Comparison of ENCODE assay signal across 9 cellular contexts in genomic region chr17:42797067-42798007, GRCh38. TPM values are rescaled to one million over a fixed set of nuclear protein-coding genes. Genes with fewer than 3 reads are reported as not detected.
A peak's percentile ranks its signal among the peaks of the same experiment; 100 is the strongest.
DNase-seq lines count a peak whose midpoint lies in the region; ATAC-seq and TF ChIP-seq lines count a peak whose summit lies in the region.
"Had no signal": no experiment of that assay in that cellular context is flagged by ENCODE, and none has a peak within 500 bp of the region (broad histone marks: within the 10 kb centered on the region; RNA-seq: fewer than 3 reads in every experiment).

No MANE protein-coding gene starts in this region.

- H3K9me2 ChIP-seq in SK-N-SH = no peaks in the 10 kb centered on the region

- H4K20me1 ChIP-seq in SK-N-SH (ENCODE audit: insufficient read depth) = no peaks in the 10 kb centered on the region

- TF ChIP-seq CTCF in SK-N-SH (IDR thresholded peaks at IDR 0.05) = no peak

- H3K36me3 ChIP-seq in SK-N-SH (replicated peaks in 1 of 2; ENCODE audit: control insufficient read depth in 1 of 2, insufficient read depth in 2 of 2, low read length in 1 of 2) = no peaks in the 10 kb centered on the region

- peak overlapping the region; percentile 93 to 94 for H3K4me3 ChIP-seq in SK-N-SH (ENCODE audit: low read depth in 2 of 2, low read length in 1 of 2)
- peak overlapping the region; percentile 98 for H3K4me3 ChIP-seq in iPS-18c (ENCODE audit: insufficient read depth, low read depth, low read length)

- H3K9ac ChIP-seq in SK-N-SH = peak overlapping the region; percentile 84; the same call in 1 of the 2 replicates

- POLR2A ChIA-PET in SK-N-SH (lab: Yijun Ruan, JAX) = interaction anchor here (1.1 kb wide), 1 partner anchor 27 kb away, joined by 4 read pairs; the partner anchor contains the start of gene BECN1

- peaks cover 8% of the 10 kb centered on the region for H3F3A ChIP-seq in SK-N-SH (replicated peaks; ENCODE audit: insufficient read depth)

- H3K9me3 ChIP-seq in SK-N-SH (no peaks in the 10 kb centered on the region), iPS-18c (ENCODE audit: control insufficient read depth, insufficient read depth, low read length) (no peaks in the 10 kb centered on the region)

- 88% methylated on average over 10 of the region's 10 CpGs for WGBS in SK-N-SH (ENCODE audit: low lambda C conversion rate)

- intact Hi-C loops in activated T-helper 1 cell treated with anti-CD3 and anti-CD28 coated beads, Interleukin-12 subunit alpha, Interleukin-12 subunit beta, Interleukin-2, Interleukin-4 antibody, amounts not matched to agents 30 ng/mL and 10 ng/mL and 1 ng/mL, durations not matched to agents 14 hours and 24 hours and 36 hours (cut with micrococcal nuclease) = loop anchor here (1.0 kb wide), 3 partner anchors 24 to 76 kb away; partner anchors contain the start of genes BECN1 and VPS25

- H3K9me3 Mint-ChIP-seq in activated T-helper 1 cell treated with anti-CD3 and anti-CD28 coated beads, Interleukin-12 subunit alpha, Interleukin-12 subunit beta, Interleukin-2, Interleukin-4 antibody, amounts not matched to agents 30 ng/mL and 10 ng/mL and 1 ng/mL, durations not matched to agents 14 hours and 24 hours and 36 hours = no peaks in the 10 kb centered on the region
- H3K9me3 Mint-ChIP-seq in stimulated activated naive B cell treated with anti-CD40 and anti-IgM and Interleukin-4, amounts not matched to agents 10 μg/mL and 1 μg/mL and 100 μg/mL, for 72 hours = peaks cover 2 to 4% of the 10 kb centered on the region in 2 donors

- no peak for ATAC-seq in SK-N-SH treated with all-trans-retinoic acid at 6 μM for 48 hours
- ATAC-seq in stimulated activated naive B cell treated with anti-CD40 and anti-IgM and Interleukin-4, amounts not matched to agents 10 μg/mL and 1 μg/mL and 100 μg/mL, for 72 hours (replicated peaks) = no peak

- H3K27ac ChIP-seq in SK-N-SH (ENCODE audit: low read depth in 2 of 2, low read length in 1 of 2) = 0 out of 4 replicates have a peak overlapping the region, but pooled peaks of 1 of the 2 experiments have one; percentile 36

- peak overlapping the region; percentile 90 for H3K4me3 Mint-ChIP-seq in activated T-helper 1 cell treated with anti-CD3 and anti-CD28 coated beads, Interleukin-12 subunit alpha, Interleukin-12 subunit beta, Interleukin-2, Interleukin-4 antibody, amounts not matched to agents 30 ng/mL and 10 ng/mL and 1 ng/mL, durations not matched to agents 14 hours and 24 hours and 36 hours
- H3K4me3 Mint-ChIP-seq in stimulated activated naive B cell treated with anti-CD40 and anti-IgM and Interleukin-4, amounts not matched to agents 10 μg/mL and 1 μg/mL and 100 μg/mL, for 72 hours = peak overlapping the region; percentile 90 to 94

- H3K4me1 ChIP-seq in SK-N-SH (ENCODE audit: control insufficient read depth in 1 of 2, insufficient read depth in 2 of 2, low read depth in 1 of 2, low read length in 1 of 2) = peaks cover 7 to 15% of the 10 kb centered on the region in 2 experiments; a peak in 1 of 4 replicates

- H3K4me1 Mint-ChIP-seq in activated T-helper 1 cell treated with anti-CD3 and anti-CD28 coated beads, Interleukin-12 subunit alpha, Interleukin-12 subunit beta, Interleukin-2, Interleukin-4 antibody, amounts not matched to agents 30 ng/mL and 10 ng/mL and 1 ng/mL, durations not matched to agents 14 hours and 24 hours and 36 hours (ENCODE audit: low read depth) = peaks cover 19% of the 10 kb centered on the region
- H3K4me1 Mint-ChIP-seq in stimulated activated naive B cell treated with anti-CD40 and anti-IgM and Interleukin-4, amounts not matched to agents 10 μg/mL and 1 μg/mL and 100 μg/mL, for 72 hours = peaks cover 24 to 36% of the 10 kb centered on the region in 2 donors

- peaks cover 18% of the 10 kb centered on the region; the same call in 1 of the 2 replicates for H3K79me2 ChIP-seq in SK-N-SH (ENCODE audit: insufficient read depth)

- peaks cover 3% of the 10 kb centered on the region for H3K36me3 Mint-ChIP-seq in activated T-helper 1 cell treated with anti-CD3 and anti-CD28 coated beads, Interleukin-12 subunit alpha, Interleukin-12 subunit beta, Interleukin-2, Interleukin-4 antibody, amounts not matched to agents 30 ng/mL and 10 ng/mL and 1 ng/mL, durations not matched to agents 14 hours and 24 hours and 36 hours (ENCODE audit: low read depth)
- peaks cover 21 to 29% of the 10 kb centered on the region in 2 donors for H3K36me3 Mint-ChIP-seq in stimulated activated naive B cell treated with anti-CD40 and anti-IgM and Interleukin-4, amounts not matched to agents 10 μg/mL and 1 μg/mL and 100 μg/mL, for 72 hours

- no peak overlapping the region for H2AFZ ChIP-seq in SK-N-SH (ENCODE audit: low read depth)

- H3K27me3 ChIP-seq in SK-N-SH (ENCODE audit: insufficient read depth) = no peaks in the 10 kb centered on the region

- DNase-seq in SK-N-SH = no peak
- DNase-seq in activated T-helper 1 cell treated with anti-CD3 and anti-CD28 coated beads, Interleukin-12 subunit alpha, Interleukin-12 subunit beta, Interleukin-2, Interleukin-4 antibody, amounts not matched to agents 30 ng/mL and 10 ng/mL and 1 ng/mL, durations not matched to agents 14 hours and 24 hours and 36 hours (ENCODE audit: low spot score) = no peak
- DNase-seq in stimulated activated naive B cell treated with anti-CD40 and anti-IgM and Interleukin-4, amounts not matched to agents 10 μg/mL and 1 μg/mL and 100 μg/mL, for 72 hours = no peak
- no peak for DNase-seq in dedifferentiated amniotic fluid mesenchymal stem cell (ENCODE audit: extremely low spot score)
- DNase-seq in AG20443 (ENCODE audit: low spot score) = no peak
- DNase-seq in NCI-H2107 (lab: John Stamatoyannopoulos, UW) = no peak
- DNase-seq: NCI-H1048 had no signal

- TF ChIP-seq EP300 in SK-N-SH (IDR thresholded peaks at IDR 0.05; ENCODE audit: borderline replicate concordance in 1 of 2, low read depth in 1 of 2, low read length in 1 of 2) = no peak

- H3K27me3 Mint-ChIP-seq in activated T-helper 1 cell treated with anti-CD3 and anti-CD28 coated beads, Interleukin-12 subunit alpha, Interleukin-12 subunit beta, Interleukin-2, Interleukin-4 antibody, amounts not matched to agents 30 ng/mL and 10 ng/mL and 1 ng/mL, durations not matched to agents 14 hours and 24 hours and 36 hours (ENCODE audit: insufficient read depth) = peaks cover 3% of the 10 kb centered on the region
- H3K27me3 Mint-ChIP-seq in stimulated activated naive B cell treated with anti-CD40 and anti-IgM and Interleukin-4, amounts not matched to agents 10 μg/mL and 1 μg/mL and 100 μg/mL, for 72 hours = peaks cover 4 to 5% of the 10 kb centered on the region in 2 donors

- TF ChIP-seq RAD21 in SK-N-SH (IDR thresholded peaks at IDR 0.05; ENCODE audit: low read length) = no peak

- peak overlapping the region; percentile 87 for H3K4me2 ChIP-seq in SK-N-SH

- H3K27ac Mint-ChIP-seq in activated T-helper 1 cell treated with anti-CD3 and anti-CD28 coated beads, Interleukin-12 subunit alpha, Interleukin-12 subunit beta, Interleukin-2, Interleukin-4 antibody, amounts not matched to agents 30 ng/mL and 10 ng/mL and 1 ng/mL, durations not matched to agents 14 hours and 24 hours and 36 hours = no peak overlapping the region
- no peak overlapping the region for H3K27ac Mint-ChIP-seq in stimulated activated naive B cell treated with anti-CD40 and anti-IgM and Interleukin-4, amounts not matched to agents 10 μg/mL and 1 μg/mL and 100 μg/mL, for 72 hours

- CTCF ChIA-PET in SK-N-SH (lab: Yijun Ruan, JAX) = interaction anchor here (0.6 to 2.2 kb wide), 6 partner anchors 12 to 221 kb away, joined by 3 to 7 read pairs (median 4); partner anchors contain the start of genes PSMC3IP and RAMP2

TF ChIP-seq in SK-N-SH treated with all-trans-retinoic acid at 6 μM for 48 hours, 23 proteins besides CTCF, POLR2A, EP300 and RAD21 (continues in another document):
- TF ChIP-seq TCF4 (CRISPR knock-in tag; IDR thresholded peaks at IDR 0.05; ENCODE audit: borderline replicate concordance) (no peak), RARB (CRISPR knock-in tag; IDR thresholded peaks at IDR 0.05) (no peak), BACH2 (CRISPR knock-in tag; IDR thresholded peaks at IDR 0.05; ENCODE audit: borderline replicate concordance) (no peak), ZNF70 (CRISPR knock-in tag; IDR thresholded peaks at IDR 0.05) (no peak), GLIS3 (CRISPR knock-in tag; IDR thresholded peaks at IDR 0.05) (no peak), SNAI2 (CRISPR knock-in tag; IDR thresholded peaks at IDR 0.05) (no peak)

RNA-seq across cellular contexts. Expression of gene COA3, which starts 1.2 kb away (rescaled TPM):
- polyA plus RNA-seq in SK-N-SH (2012; rRNA removed) = 90.5 and 103 TPM in 2 replicates
- 91.5 and 93.2 TPM in 2 replicates for polyA plus RNA-seq in SK-N-SH (2012; cell fraction: cytosol; rRNA removed)
- polyA plus RNA-seq in SK-N-SH (2012; cell fraction: nucleus; rRNA removed) = 36.0 and 45.7 TPM in 2 replicates
- 53.5 and 59.3 TPM in 2 replicates for total RNA-seq in activated T-helper 1 cell treated with anti-CD3 and anti-CD28 coated beads, Interleukin-12 subunit alpha, Interleukin-12 subunit beta, Interleukin-2, Interleukin-4 antibody, amounts not matched to agents 30 ng/mL and 10 ng/mL and 1 ng/mL, durations not matched to agents 14 hours and 24 hours and 36 hours

RNA-seq across cellular contexts. Expression of gene CNTD1, which starts 1.3 kb away (rescaled TPM):
- polyA plus RNA-seq in SK-N-SH (2012; rRNA removed) = 0.26 TPM in 1 of 2 replicates, not detected in the other
- 0.10 and 0.30 TPM in 2 replicates for polyA plus RNA-seq in SK-N-SH (2012; cell fraction: cytosol; rRNA removed)
- 0.18 and 0.19 TPM in 2 replicates for polyA plus RNA-seq in SK-N-SH (2012; cell fraction: nucleus; rRNA removed)
- not detected in 2 replicates for total RNA-seq in activated T-helper 1 cell treated with anti-CD3 and anti-CD28 coated beads, Interleukin-12 subunit alpha, Interleukin-12 subunit beta, Interleukin-2, Interleukin-4 antibody, amounts not matched to agents 30 ng/mL and 10 ng/mL and 1 ng/mL, durations not matched to agents 14 hours and 24 hours and 36 hours

RNA-seq across cellular contexts. Expression of gene WNK4, which starts 16.9 kb away (rescaled TPM):
- polyA plus RNA-seq in SK-N-SH (2012; rRNA removed) = 8.7 and 12.5 TPM in 2 replicates
- 4.5 and 6.2 TPM in 2 replicates for polyA plus RNA-seq in SK-N-SH (2012; cell fraction: cytosol; rRNA removed)
- polyA plus RNA-seq in SK-N-SH (2012; cell fraction: nucleus; rRNA removed) = 45.5 and 57.2 TPM in 2 replicates
- total RNA-seq in activated T-helper 1 cell treated with anti-CD3 and anti-CD28 coated beads, Interleukin-12 subunit alpha, Interleukin-12 subunit beta, Interleukin-2, Interleukin-4 antibody, amounts not matched to agents 30 ng/mL and 10 ng/mL and 1 ng/mL, durations not matched to agents 14 hours and 24 hours and 36 hours = 0.12 and 0.29 TPM in 2 replicates

RNA-seq across cellular contexts. Expression of gene VPS25, which starts 24.1 kb away (rescaled TPM):
- 127 and 158 TPM in 2 replicates for polyA plus RNA-seq in SK-N-SH (2012; rRNA removed)
- 112 and 145 TPM in 2 replicates for polyA plus RNA-seq in SK-N-SH (2012; cell fraction: cytosol; rRNA removed)
- polyA plus RNA-seq in SK-N-SH (2012; cell fraction: nucleus; rRNA removed) = 67.3 and 101 TPM in 2 replicates
- 93.6 and 97.0 TPM in 2 replicates for total RNA-seq in activated T-helper 1 cell treated with anti-CD3 and anti-CD28 coated beads, Interleukin-12 subunit alpha, Interleukin-12 subunit beta, Interleukin-2, Interleukin-4 antibody, amounts not matched to agents 30 ng/mL and 10 ng/mL and 1 ng/mL, durations not matched to agents 14 hours and 24 hours and 36 hours

RNA-seq across cellular contexts. Expression of gene BECN1, which starts 26.7 kb away (rescaled TPM):
- polyA plus RNA-seq in SK-N-SH (2012; rRNA removed) = 78.0 and 97.4 TPM in 2 replicates
- 101 and 109 TPM in 2 replicates for polyA plus RNA-seq in SK-N-SH (2012; cell fraction: cytosol; rRNA removed)
- 68.9 and 110 TPM in 2 replicates for polyA plus RNA-seq in SK-N-SH (2012; cell fraction: nucleus; rRNA removed)
- total RNA-seq in activated T-helper 1 cell treated with anti-CD3 and anti-CD28 coated beads, Interleukin-12 subunit alpha, Interleukin-12 subunit beta, Interleukin-2, Interleukin-4 antibody, amounts not matched to agents 30 ng/mL and 10 ng/mL and 1 ng/mL, durations not matched to agents 14 hours and 24 hours and 36 hours = 100 and 110 TPM in 2 replicates
